1 cellular context compared by ENCODE assay signal in the genomic region with DNA sequence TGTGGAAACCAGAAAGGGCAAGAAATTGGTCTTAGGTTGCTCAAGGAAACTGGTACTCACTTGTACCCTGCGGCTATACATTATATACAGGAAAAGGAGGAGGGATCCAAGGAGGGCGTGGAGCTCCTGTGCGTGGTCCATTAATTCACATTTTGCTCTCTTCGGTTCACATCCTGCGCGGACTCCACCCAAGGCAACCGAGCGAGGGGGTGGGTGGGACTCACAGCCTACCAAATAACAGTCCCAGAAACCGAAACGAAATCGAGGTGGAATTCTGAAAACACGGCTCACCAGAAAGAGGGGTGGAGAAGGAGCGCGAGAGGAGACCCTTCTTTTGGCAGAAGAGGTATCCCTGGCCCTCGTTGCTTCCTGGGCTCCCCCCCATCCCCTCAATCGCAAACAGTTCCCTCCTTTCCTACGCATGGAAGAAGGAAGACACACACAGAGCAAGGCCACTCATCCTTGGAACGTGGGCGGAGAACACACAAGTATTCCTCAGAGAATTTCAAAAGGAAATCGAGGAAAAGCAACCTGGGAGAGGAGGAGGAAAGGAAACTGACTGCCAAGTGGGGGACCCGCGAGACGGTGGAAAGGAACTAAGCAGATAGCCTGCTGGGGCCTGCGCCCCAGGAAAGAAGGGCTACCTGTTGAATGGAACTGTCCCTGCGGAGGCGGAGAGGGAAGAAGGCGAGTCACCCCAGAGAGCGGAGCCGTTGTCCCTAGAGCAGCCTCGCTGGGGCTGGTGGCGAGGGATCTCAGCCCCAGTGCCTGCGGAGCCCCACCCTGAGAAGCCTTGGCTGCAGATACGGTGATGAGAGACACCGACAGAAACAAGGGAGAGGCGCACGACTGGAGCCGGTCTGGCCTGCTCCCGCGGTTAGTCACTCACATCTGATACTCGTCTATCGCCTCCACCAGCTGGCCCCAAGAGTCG.
TF ChIP-seq lines count a peak whose summit lies in the region.

No MANE protein-coding gene starts in this region.

TF ChIP-seq in GM12878, 131 proteins besides CTCF, POLR2A, EP300 and RAD21 (continues in another document):
- TF ChIP-seq IKZF2 (IDR thresholded peaks at IDR 0.05) = peak; percentile 55 to 64; a peak in 2 of 4 replicates
- no peak for TF ChIP-seq CHD1 (IDR thresholded peaks at IDR 0.05; ENCODE audit: low read depth, low read length)
- no peak for TF ChIP-seq POLR2AphosphoS5 (IDR thresholded peaks at IDR 0.05; ENCODE audit: low read length)
- TF ChIP-seq, protein P1, sequence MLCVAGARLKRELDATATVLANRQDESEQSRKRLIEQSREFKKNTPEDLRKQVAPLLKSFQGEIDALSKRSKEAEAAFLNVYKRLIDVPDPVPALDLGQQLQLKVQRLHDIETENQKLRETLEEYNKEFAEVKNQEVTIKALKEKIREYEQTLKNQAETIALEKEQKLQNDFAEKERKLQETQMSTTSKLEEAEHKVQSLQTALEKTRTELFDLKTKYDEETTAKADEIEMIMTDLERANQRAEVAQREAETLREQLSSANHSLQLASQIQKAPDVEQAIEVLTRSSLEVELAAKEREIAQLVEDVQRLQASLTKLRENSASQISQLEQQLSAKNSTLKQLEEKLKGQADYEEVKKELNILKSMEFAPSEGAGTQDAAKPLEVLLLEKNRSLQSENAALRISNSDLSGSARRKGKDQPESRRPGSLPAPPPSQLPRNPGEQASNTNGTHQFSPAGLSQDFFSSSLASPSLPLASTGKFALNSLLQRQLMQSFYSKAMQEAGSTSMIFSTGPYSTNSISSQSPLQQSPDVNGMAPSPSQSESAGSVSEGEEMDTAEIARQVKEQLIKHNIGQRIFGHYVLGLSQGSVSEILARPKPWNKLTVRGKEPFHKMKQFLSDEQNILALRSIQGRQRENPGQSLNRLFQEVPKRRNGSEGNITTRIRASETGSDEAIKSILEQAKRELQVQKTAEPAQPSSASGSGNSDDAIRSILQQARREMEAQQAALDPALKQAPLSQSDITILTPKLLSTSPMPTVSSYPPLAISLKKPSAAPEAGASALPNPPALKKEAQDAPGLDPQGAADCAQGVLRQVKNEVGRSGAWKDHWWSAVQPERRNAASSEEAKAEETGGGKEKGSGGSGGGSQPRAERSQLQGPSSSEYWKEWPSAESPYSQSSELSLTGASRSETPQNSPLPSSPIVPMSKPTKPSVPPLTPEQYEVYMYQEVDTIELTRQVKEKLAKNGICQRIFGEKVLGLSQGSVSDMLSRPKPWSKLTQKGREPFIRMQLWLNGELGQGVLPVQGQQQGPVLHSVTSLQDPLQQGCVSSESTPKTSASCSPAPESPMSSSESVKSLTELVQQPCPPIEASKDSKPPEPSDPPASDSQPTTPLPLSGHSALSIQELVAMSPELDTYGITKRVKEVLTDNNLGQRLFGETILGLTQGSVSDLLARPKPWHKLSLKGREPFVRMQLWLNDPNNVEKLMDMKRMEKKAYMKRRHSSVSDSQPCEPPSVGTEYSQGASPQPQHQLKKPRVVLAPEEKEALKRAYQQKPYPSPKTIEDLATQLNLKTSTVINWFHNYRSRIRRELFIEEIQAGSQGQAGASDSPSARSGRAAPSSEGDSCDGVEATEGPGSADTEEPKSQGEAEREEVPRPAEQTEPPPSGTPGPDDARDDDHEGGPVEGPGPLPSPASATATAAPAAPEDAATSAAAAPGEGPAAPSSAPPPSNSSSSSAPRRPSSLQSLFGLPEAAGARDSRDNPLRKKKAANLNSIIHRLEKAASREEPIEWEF (IDR thresholded peaks at IDR 0.05; ENCODE audit: insufficient replicate concordance, low read depth, low read length) = no peak
- peak; percentile 73 for TF ChIP-seq IKZF1 (conservative IDR thresholded peaks at IDR 0.05)
- no peak for TF ChIP-seq NR2C1 (IDR thresholded peaks at IDR 0.05)
- TF ChIP-seq ZNF207 (IDR thresholded peaks at IDR 0.05; ENCODE audit: borderline replicate concordance) = no peak
- TF ChIP-seq, protein P2, sequence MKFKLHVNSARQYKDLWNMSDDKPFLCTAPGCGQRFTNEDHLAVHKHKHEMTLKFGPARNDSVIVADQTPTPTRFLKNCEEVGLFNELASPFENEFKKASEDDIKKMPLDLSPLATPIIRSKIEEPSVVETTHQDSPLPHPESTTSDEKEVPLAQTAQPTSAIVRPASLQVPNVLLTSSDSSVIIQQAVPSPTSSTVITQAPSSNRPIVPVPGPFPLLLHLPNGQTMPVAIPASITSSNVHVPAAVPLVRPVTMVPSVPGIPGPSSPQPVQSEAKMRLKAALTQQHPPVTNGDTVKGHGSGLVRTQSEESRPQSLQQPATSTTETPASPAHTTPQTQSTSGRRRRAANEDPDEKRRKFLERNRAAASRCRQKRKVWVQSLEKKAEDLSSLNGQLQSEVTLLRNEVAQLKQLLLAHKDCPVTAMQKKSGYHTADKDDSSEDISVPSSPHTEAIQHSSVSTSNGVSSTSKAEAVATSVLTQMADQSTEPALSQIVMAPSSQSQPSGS (IDR thresholded peaks at IDR 0.05; ENCODE audit: low read length) = no peak
- no peak for TF ChIP-seq ZZZ3 (IDR thresholded peaks at IDR 0.05; ENCODE audit: control insufficient read depth, insufficient read length, low read depth)
- no peak for TF ChIP-seq NR2F1 (conservative IDR thresholded peaks at IDR 0.05)
- peak; percentile 42; the same call in 1 of the 2 replicates for TF ChIP-seq NBN (IDR thresholded peaks at IDR 0.05)
- no peak for TF ChIP-seq CBX5 (IDR thresholded peaks at IDR 0.05; ENCODE audit: low read depth)
- peak; percentile 37 for TF ChIP-seq KLF5 (IDR thresholded peaks at IDR 0.05; ENCODE audit: partially characterized antibody)
- TF ChIP-seq SIN3A (IDR thresholded peaks at IDR 0.05; ENCODE audit: low read depth, low read length) = peak; percentile 29; the same call in 1 of the 2 replicates
- no peak for TF ChIP-seq ZBTB33 (IDR thresholded peaks at IDR 0.05)
- TF ChIP-seq ESRRA (IDR thresholded peaks at IDR 0.05; ENCODE audit: low read length) = no peak
- no peak for TF ChIP-seq USF2 (IDR thresholded peaks at IDR 0.05; ENCODE audit: borderline replicate concordance, low read depth, low read length)
- no peak for TF ChIP-seq SP1 (IDR thresholded peaks at IDR 0.05; ENCODE audit: low read depth, low read length)
- 0 out of 2 replicates have a peak, but pooled peaks have one; percentile 19 for TF ChIP-seq DPF2 (IDR thresholded peaks at IDR 0.05)
- TF ChIP-seq ATF7 (IDR thresholded peaks at IDR 0.05; ENCODE audit: low read depth) = no peak
- TF ChIP-seq, protein P3, sequence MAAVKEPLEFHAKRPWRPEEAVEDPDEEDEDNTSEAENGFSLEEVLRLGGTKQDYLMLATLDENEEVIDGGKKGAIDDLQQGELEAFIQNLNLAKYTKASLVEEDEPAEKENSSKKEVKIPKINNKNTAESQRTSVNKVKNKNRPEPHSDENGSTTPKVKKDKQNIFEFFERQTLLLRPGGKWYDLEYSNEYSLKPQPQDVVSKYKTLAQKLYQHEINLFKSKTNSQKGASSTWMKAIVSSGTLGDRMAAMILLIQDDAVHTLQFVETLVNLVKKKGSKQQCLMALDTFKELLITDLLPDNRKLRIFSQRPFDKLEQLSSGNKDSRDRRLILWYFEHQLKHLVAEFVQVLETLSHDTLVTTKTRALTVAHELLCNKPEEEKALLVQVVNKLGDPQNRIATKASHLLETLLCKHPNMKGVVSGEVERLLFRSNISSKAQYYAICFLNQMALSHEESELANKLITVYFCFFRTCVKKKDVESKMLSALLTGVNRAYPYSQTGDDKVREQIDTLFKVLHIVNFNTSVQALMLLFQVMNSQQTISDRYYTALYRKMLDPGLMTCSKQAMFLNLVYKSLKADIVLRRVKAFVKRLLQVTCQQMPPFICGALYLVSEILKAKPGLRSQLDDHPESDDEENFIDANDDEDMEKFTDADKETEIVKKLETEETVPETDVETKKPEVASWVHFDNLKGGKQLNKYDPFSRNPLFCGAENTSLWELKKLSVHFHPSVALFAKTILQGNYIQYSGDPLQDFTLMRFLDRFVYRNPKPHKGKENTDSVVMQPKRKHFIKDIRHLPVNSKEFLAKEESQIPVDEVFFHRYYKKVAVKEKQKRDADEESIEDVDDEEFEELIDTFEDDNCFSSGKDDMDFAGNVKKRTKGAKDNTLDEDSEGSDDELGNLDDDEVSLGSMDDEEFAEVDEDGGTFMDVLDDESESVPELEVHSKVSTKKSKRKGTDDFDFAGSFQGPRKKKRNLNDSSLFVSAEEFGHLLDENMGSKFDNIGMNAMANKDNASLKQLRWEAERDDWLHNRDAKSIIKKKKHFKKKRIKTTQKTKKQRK (IDR thresholded peaks at IDR 0.05; ENCODE audit: low read depth, low read length) = no peak
- no peak for TF ChIP-seq SKIL (IDR thresholded peaks at IDR 0.05; ENCODE audit: low read depth, poor library complexity, severe bottlenecking)
- TF ChIP-seq, protein P4, sequence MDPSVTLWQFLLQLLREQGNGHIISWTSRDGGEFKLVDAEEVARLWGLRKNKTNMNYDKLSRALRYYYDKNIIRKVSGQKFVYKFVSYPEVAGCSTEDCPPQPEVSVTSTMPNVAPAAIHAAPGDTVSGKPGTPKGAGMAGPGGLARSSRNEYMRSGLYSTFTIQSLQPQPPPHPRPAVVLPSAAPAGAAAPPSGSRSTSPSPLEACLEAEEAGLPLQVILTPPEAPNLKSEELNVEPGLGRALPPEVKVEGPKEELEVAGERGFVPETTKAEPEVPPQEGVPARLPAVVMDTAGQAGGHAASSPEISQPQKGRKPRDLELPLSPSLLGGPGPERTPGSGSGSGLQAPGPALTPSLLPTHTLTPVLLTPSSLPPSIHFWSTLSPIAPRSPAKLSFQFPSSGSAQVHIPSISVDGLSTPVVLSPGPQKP (IDR thresholded peaks at IDR 0.05; ENCODE audit: low read depth, low read length) = no peak
- TF ChIP-seq TAF1 (IDR thresholded peaks at IDR 0.05; ENCODE audit: borderline replicate concordance, low read depth, low read length) = no peak
- TF ChIP-seq MYB (IDR thresholded peaks at IDR 0.05; ENCODE audit: borderline replicate concordance, low read depth, low read length) = no peak
- no peak for TF ChIP-seq PAX8 (IDR thresholded peaks at IDR 0.05)
- no peak for TF ChIP-seq TCF7 (IDR thresholded peaks at IDR 0.05; ENCODE audit: borderline replicate concordance)
- TF ChIP-seq MYC (IDR thresholded peaks at IDR 0.05; ENCODE audit: insufficient read depth, insufficient read length, insufficient replicate concordance, low read length, severe bottlenecking) = no peak
- no peak for TF ChIP-seq PAX5 (IDR thresholded peaks at IDR 0.05; ENCODE audit: borderline replicate concordance, low read depth, low read length)
- peak; percentile 49; the same call in 1 of the 2 replicates for TF ChIP-seq EED (IDR thresholded peaks at IDR 0.05; ENCODE audit: low read depth)
- TF ChIP-seq JUND (IDR thresholded peaks at IDR 0.05; ENCODE audit: low read depth, low read length) = no peak
- TF ChIP-seq EGR1 (IDR thresholded peaks at IDR 0.05; ENCODE audit: borderline replicate concordance in 1 of 2, low read depth in 2 of 2, low read length in 2 of 2) = peak in 1 of 2 experiments; percentile 49; a peak in 1 of 3 replicates
